12 cellular contexts compared by ENCODE assay signal in genomic region chr20:41169791-41170351, GRCh38. TPM values are rescaled to one million over a fixed set of nuclear protein-coding genes. Genes with fewer than 3 reads are reported as not detected.
DNase-seq lines count a peak whose midpoint lies in the region; ATAC-seq and TF ChIP-seq lines count a peak whose summit lies in the region.
"Had no signal": no experiment of that assay in that cellular context is flagged by ENCODE, and none has a peak within 500 bp of the region (broad histone marks: within the 10 kb centered on the region; RNA-seq: fewer than 3 reads in every experiment).

No MANE protein-coding gene starts in this region.

- no peak overlapping the region for H3K4me3 Mint-ChIP-seq in CD8-positive, alpha-beta T cell
- H3K4me3 Mint-ChIP-seq: activated B cell treated with CpG ODN at 0.5 μM for 24 hours; dendritic cell treated with granulocyte-macrophage colony-stimulating factor and Interleukin-4, amounts not matched to agents 40 ng/mL and 50 ng/mL, for 4 days had no signal

- peaks cover 42% of the 10 kb centered on the region for H3K4me1 ChIP-seq in CD8-positive, alpha-beta T cell (ENCODE audit: insufficient read depth, low read length)
- H3K4me1 ChIP-seq in mammary epithelial cell (ENCODE audit: insufficient read depth, low read length): peaks cover 41% of the 10 kb centered on the region

- no peak overlapping the region for H3K4me2 ChIP-seq in mammary epithelial cell (ENCODE audit: insufficient read depth, low read depth, low read length)

- H4K20me1 ChIP-seq in mammary epithelial cell (ENCODE audit: insufficient read depth, low read length): no peaks in the 10 kb centered on the region

- H3K27ac Mint-ChIP-seq in CD8-positive, alpha-beta T cell: peak overlapping the region; percentile 89
- H3K27ac Mint-ChIP-seq: activated B cell treated with CpG ODN at 0.5 μM for 24 hours; dendritic cell treated with granulocyte-macrophage colony-stimulating factor and Interleukin-4, amounts not matched to agents 40 ng/mL and 50 ng/mL, for 4 days had no signal

- no peak for ATAC-seq in CD8-positive, alpha-beta T cell

- no peaks in the 10 kb centered on the region for H3K9me3 Mint-ChIP-seq in CD8-positive, alpha-beta T cell
- H3K9me3 Mint-ChIP-seq: activated B cell treated with CpG ODN at 0.5 μM for 24 hours; dendritic cell treated with granulocyte-macrophage colony-stimulating factor and Interleukin-4, amounts not matched to agents 40 ng/mL and 50 ng/mL, for 4 days had no signal

- peaks cover 53% of the 10 kb centered on the region for H3K4me1 Mint-ChIP-seq in CD8-positive, alpha-beta T cell (ENCODE audit: low read depth)

- no peaks in the 10 kb centered on the region for H3K9me3 ChIP-seq in CD8-positive, alpha-beta T cell (ENCODE audit: low read length)
- H3K9me3 ChIP-seq in mammary epithelial cell (replicated peaks; ENCODE audit: insufficient read depth, low read length): no peaks in the 10 kb centered on the region

- no peak overlapping the region for H2AFZ ChIP-seq in mammary epithelial cell (ENCODE audit: low read depth, low read length)

- H3K9ac ChIP-seq in mammary epithelial cell (ENCODE audit: insufficient read depth, low read length): no peak overlapping the region

- BruUV-seq in mammary epithelial cell (replicated peaks; lab: Mats Ljungman, UMichigan): no TSS peak

- H3K27me3 ChIP-seq in CD8-positive, alpha-beta T cell (ENCODE audit: insufficient read depth, low read length): no peaks in the 10 kb centered on the region
- no peaks in the 10 kb centered on the region for H3K27me3 ChIP-seq in mammary epithelial cell (ENCODE audit: insufficient read depth, low read length)

- H3K27me3 Mint-ChIP-seq in CD8-positive, alpha-beta T cell (ENCODE audit: low read depth): no peaks in the 10 kb centered on the region
- H3K27me3 Mint-ChIP-seq: activated B cell treated with CpG ODN at 0.5 μM for 24 hours had no signal

- in situ Hi-C loops in mammary epithelial cell (cut with MboI; ENCODE audit: low sequenced_read_pairs in 2 of 2): loop anchor here (5.0 to 10.0 kb wide), 2 partner anchors 55 to 162 kb away; no protein-coding TSS in a partner anchor

- peaks cover 95% of the 10 kb centered on the region for H3K36me3 Mint-ChIP-seq in CD8-positive, alpha-beta T cell

- POLR2A ChIA-PET in CD8-positive, alpha-beta T cell (lab: Charles Lee): interaction anchor here (1.1 to 1.4 kb wide), 3 partner anchors 10 to 35 kb away, joined by 3 read pairs; no protein-coding TSS in a partner anchor

- H3K4me3 ChIP-seq in CD8-positive, alpha-beta T cell (ENCODE audit: low read depth, low read length): no peak overlapping the region
- no peak overlapping the region for H3K4me3 ChIP-seq in mammary epithelial cell (replicated peaks in 1 of 3; ENCODE audit: insufficient read depth in 1 of 3, low read depth in 2 of 3, low read length in 3 of 3)

- no peaks in the 10 kb centered on the region for H3K79me2 ChIP-seq in mammary epithelial cell (ENCODE audit: insufficient read depth, low read length)

- 61% methylated on average over 11 of the region's 14 CpGs for WGBS in mammary epithelial cell (ENCODE audit: low coverage, missing lambda C conversion rate)

- intact Hi-C loops in CD8-positive, alpha-beta T cell (cut with DNase I, micrococcal nuclease): loop anchor here in 1 of 2 experiments (5.0 kb wide), 1 partner anchor 33 kb away; the partner anchor contains the start of gene PLCG1
- intact Hi-C loops in mammary epithelial cell (cut with micrococcal nuclease): loop anchor here (5.0 to 10.0 kb wide), 2 partner anchors 242 to 565 kb away; no protein-coding TSS in a partner anchor

- H3K36me3 ChIP-seq in CD8-positive, alpha-beta T cell (ENCODE audit: insufficient read depth, low read length): peaks cover 92% of the 10 kb centered on the region
- H3K36me3 ChIP-seq in mammary epithelial cell (ENCODE audit: insufficient read depth, low read length): peaks cover 24% of the 10 kb centered on the region

- H3K27ac ChIP-seq in CD8-positive, alpha-beta T cell (ENCODE audit: low read depth, low read length): no peak overlapping the region
- no peak overlapping the region for H3K27ac ChIP-seq in mammary epithelial cell (ENCODE audit: insufficient read depth, low read depth, low read length)

- dilution Hi-C loops in mammary epithelial cell (cut with HindIII; ENCODE audit: low sequenced_read_pairs): no loop called here

- TF ChIP-seq CTCF in CD8-positive, alpha-beta T cell (IDR thresholded peaks at IDR 0.05): no peak
- TF ChIP-seq CTCF in mammary epithelial cell (conservative IDR thresholded peaks at IDR 0.05 in 1 of 2, IDR thresholded peaks at IDR 0.05 in 1 of 2; ENCODE audit: extremely low read depth in 1 of 2, insufficient read depth in 1 of 2, low read depth in 1 of 2, low read length in 2 of 2): no peak

- DNase-seq in CD8-positive, alpha-beta T cell: no peak
- DNase-seq in LHCN-M2 (ENCODE audit: low read depth) (peak; percentile 76), mammary epithelial cell (peak; percentile 91), mesenteric fat pad (ENCODE audit: low spot score) (peak; percentile 26), T-helper 2 cell (no peak), NCI-H510A (lab: John Stamatoyannopoulos, UW) (no peak), NAMALWA (ENCODE audit: low spot score) (no peak), iPS-NIHi11 (ENCODE audit: low spot score) (no peak)
- DNase-seq: activated B cell treated with CpG ODN at 0.5 μM for 24 hours; left cardiac atrium; NK-92 treated with Interleukin-12 subunit alpha and Interleukin-12 subunit beta, amount 100 ng/mL, for 24 hours had no signal

- CTCF ChIA-PET in CD8-positive, alpha-beta T cell (lab: Charles Lee): interaction anchor here (1.1 to 8.2 kb wide), 5 partner anchors 13 to 170 kb away, joined by 3 to 94 read pairs (median 58); partner anchors contain the start of gene LPIN3
- CTCF ChIA-PET in mammary epithelial cell (lab: Charles Lee; ENCODE audit: low non-redundant PET): interaction anchor here (0.6 to 0.7 kb wide), 2 partner anchors 36 to 50 kb away, joined by 3 to 4 read pairs; no protein-coding TSS in a partner anchor

RNA-seq across cellular contexts. Expression of gene PLCG1, which starts 32.5 kb away (rescaled TPM):
- 100 to 1,000 TPM; 335 to 366 TPM for total RNA-seq in CD8-positive, alpha-beta T cell
- total RNA-seq in LHCN-M2 (2014; rRNA removed): 75.9 and 81.2 TPM in 2 replicates
- polyA plus RNA-seq in LHCN-M2 (2012): 56.2 TPM
- 10 to 100 TPM; 74.3 to 75.8 TPM for total RNA-seq in mammary epithelial cell
- polyA plus RNA-seq in mammary epithelial cell: 34.9 TPM
- polyA minus RNA-seq in mammary epithelial cell: 170 TPM
- 76.1 TPM for total RNA-seq in mesenteric fat pad

Comparison
In these comparisons a context has a peak if more than half of its experiments do, and no peak if none do; other contexts are left out.
1. DNase-seq: peak in LHCN-M2 (single experiment), mammary epithelial cell (single experiment) and mesenteric fat pad (single experiment); none in CD8-positive, alpha-beta T cell (0 of 7), T-helper 2 cell (0 of 5), NCI-H510A (single experiment), NAMALWA (single experiment) and iPS-NIHi11 (single experiment).